ENCODE assay signal across 19 cellular contexts in the genomic region with DNA sequence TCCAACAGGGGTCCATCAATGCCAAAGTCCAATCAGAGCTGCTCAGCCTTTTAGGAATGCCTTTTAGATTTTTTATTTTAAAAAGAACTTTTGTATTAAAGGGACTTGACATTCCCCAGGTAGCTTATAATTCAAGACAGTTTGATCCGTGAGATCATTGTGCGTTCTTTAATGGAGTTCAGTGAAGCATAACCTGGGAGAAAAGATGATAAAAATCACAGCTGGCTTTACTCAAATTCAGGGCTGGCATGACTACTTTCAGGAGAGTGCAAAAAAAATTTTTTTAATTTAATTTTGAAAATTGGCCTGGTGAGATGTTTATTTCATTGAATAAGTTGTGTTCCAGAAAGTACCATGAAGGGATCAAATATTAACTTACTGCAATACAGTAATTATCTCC.
"Had no signal": no experiment of that assay in that cellular context is flagged by ENCODE, and none has a peak within 500 bp of the region (broad histone marks: within the 10 kb centered on the region; RNA-seq: fewer than 3 reads in every experiment).

No MANE protein-coding gene starts in this region.

- H3K9me3 ChIP-seq: gastrocnemius medialis, sigmoid colon, thoracic aorta had no signal

- H3K27ac ChIP-seq: gastrocnemius medialis, sigmoid colon, skin epidermis, thoracic aorta had no signal

- ATAC-seq: esophagus mucosa; left colon; naive thymus-derived CD4-positive, alpha-beta T cell; stimulated activated naive B cell treated with anti-CD40 and anti-IgM and Interleukin-4, amounts not matched to agents 10 μg/mL and 1 μg/mL and 100 μg/mL, for 72 hours; stimulated activated naive CD8-positive, alpha-beta T cell treated with anti-CD3 and anti-CD28 coated beads, Interleukin-15, amount 100 ng/mL, for 72 hours had no signal

- H3K36me3 ChIP-seq: gastrocnemius medialis, sigmoid colon, thoracic aorta had no signal

- H3K4me3 ChIP-seq: gastrocnemius medialis, sigmoid colon, skin epidermis, thoracic aorta had no signal

- FAIRE-seq: endometrium, keratinocyte, urothelium cell line had no signal

- DNase-seq: effector memory CD4-positive, alpha-beta T cell; gastrocnemius medialis; immature natural killer cell; left colon; mesendoderm; naive thymus-derived CD4-positive, alpha-beta T cell; posterior cingulate gyrus; sigmoid colon; stimulated activated CD4-positive, alpha-beta T cell treated with anti-CD3 and anti-CD28 coated beads, Interleukin-2, amount 100 ng/mL, for 24 hours; stimulated activated CD4-positive, alpha-beta T cell treated with anti-CD3 and anti-CD28 coated beads, Interleukin-4, amount 100 ng/mL, for 4 hours; stimulated activated naive B cell treated with anti-CD40 and anti-IgM and Interleukin-4, amounts not matched to agents 10 μg/mL and 1 μg/mL and 100 μg/mL, for 72 hours; stimulated activated naive CD8-positive, alpha-beta T cell treated with anti-CD3 and anti-CD28 coated beads, Interleukin-15, amount 100 ng/mL, for 72 hours; trophoblast cell had no signal

- H3K27me3 ChIP-seq: gastrocnemius medialis, sigmoid colon had no signal
